In genomic region chr12:4106617-4107016, GRCh38 we compare ENCODE assay signal across 17 cellular contexts.
DNase-seq lines count a peak whose midpoint lies in the region; ATAC-seq, FAIRE-seq and TF ChIP-seq lines count a peak whose summit lies in the region.
"Had no signal": no experiment of that assay in that cellular context is flagged by ENCODE, and none has a peak within 500 bp of the region (broad histone marks: within the 10 kb centered on the region; RNA-seq: fewer than 3 reads in every experiment).

No MANE protein-coding gene starts in this region.

- H3K27me3 Mint-ChIP-seq in CD4-positive, alpha-beta memory T cell = peaks cover 0 to 2% of the 10 kb centered on the region in 2 donors
- peaks cover 4% of the 10 kb centered on the region for H3K27me3 Mint-ChIP-seq in activated T-helper 1 cell treated with anti-CD3 and anti-CD28 coated beads, Interleukin-12 subunit alpha, Interleukin-12 subunit beta, Interleukin-2, Interleukin-4 antibody, amounts not matched to agents 30 ng/mL and 10 ng/mL and 1 ng/mL, durations not matched to agents 14 hours and 24 hours and 36 hours (ENCODE audit: insufficient read depth)
- peaks cover 2% of the 10 kb centered on the region for H3K27me3 Mint-ChIP-seq in memory B cell

- no peaks in the 10 kb centered on the region for H3K27me3 ChIP-seq in CD4-positive, alpha-beta memory T cell (ENCODE audit: insufficient read depth, low read length)
- H3K27me3 ChIP-seq in SK-N-SH (ENCODE audit: insufficient read depth) = peaks cover 53% of the 10 kb centered on the region; the same call in 1 of the 2 replicates
- H3K27me3 ChIP-seq: tibial nerve had no signal

- no peak for ATAC-seq in memory B cell (ENCODE audit: low read depth)
- no peak for ATAC-seq in omental fat pad (ENCODE audit: low FRiP score)

- no peaks in the 10 kb centered on the region for H3K36me3 ChIP-seq in CD4-positive, alpha-beta memory T cell (ENCODE audit: insufficient read depth, low read length)
- H3K36me3 ChIP-seq in SK-N-SH (replicated peaks in 1 of 2; ENCODE audit: control insufficient read depth in 1 of 2, insufficient read depth in 2 of 2, low read length in 1 of 2) = no peaks in the 10 kb centered on the region
- H3K36me3 ChIP-seq: SJSA1, tibial nerve had no signal

- TF ChIP-seq CTCF in omental fat pad (IDR thresholded peaks at IDR 0.05) (no peak), SK-N-SH (IDR thresholded peaks at IDR 0.05) (no peak)

- no peaks in the 10 kb centered on the region for H3K9me3 ChIP-seq in CD4-positive, alpha-beta memory T cell (ENCODE audit: control insufficient read depth in 1 of 2, low read length in 2 of 2)
- no peaks in the 10 kb centered on the region for H3K9me3 ChIP-seq in SK-N-SH
- H3K9me3 ChIP-seq: tibial nerve had no signal

- WGBS in SK-N-SH (ENCODE audit: low lambda C conversion rate) = 8% methylated on average over 8 of the region's 8 CpGs

- TF ChIP-seq RAD21 in SK-N-SH (IDR thresholded peaks at IDR 0.05; ENCODE audit: low read length) = no peak

- H3K4me2 ChIP-seq in SK-N-SH = no peak overlapping the region

- H3K9me3 Mint-ChIP-seq in CD4-positive, alpha-beta memory T cell = no peaks in the 10 kb centered on the region
- no peaks in the 10 kb centered on the region for H3K9me3 Mint-ChIP-seq in activated T-helper 1 cell treated with anti-CD3 and anti-CD28 coated beads, Interleukin-12 subunit alpha, Interleukin-12 subunit beta, Interleukin-2, Interleukin-4 antibody, amounts not matched to agents 30 ng/mL and 10 ng/mL and 1 ng/mL, durations not matched to agents 14 hours and 24 hours and 36 hours
- no peaks in the 10 kb centered on the region for H3K9me3 Mint-ChIP-seq in memory B cell
- H3K9me3 Mint-ChIP-seq: HFFc6 had no signal

- no peak for DNase-seq in CD4-positive, alpha-beta memory T cell
- DNase-seq in GM12891 (ENCODE audit: insufficient read length, low spot score) (no peak), memory B cell (ENCODE audit: low spot score in 2 of 2) (no peak), omental fat pad (ENCODE audit: low spot score) (no peak), OCI-M1 (lab: John Stamatoyannopoulos, UW) (no peak), GM03348 (ENCODE audit: low spot score) (no peak), SK-N-SH (no peak)
- peak; percentile 19 for DNase-seq in activated T-helper 1 cell treated with anti-CD3 and anti-CD28 coated beads, Interleukin-12 subunit alpha, Interleukin-12 subunit beta, Interleukin-2, Interleukin-4 antibody, amounts not matched to agents 30 ng/mL and 10 ng/mL and 1 ng/mL, durations not matched to agents 14 hours and 24 hours and 36 hours (ENCODE audit: low spot score)
- DNase-seq: activated gamma-delta T cell, cortex of kidney, hippocampal formation, NCI-H1105, NCI-H2107 had no signal

- no peak overlapping the region for H3K9ac ChIP-seq in SK-N-SH

- FAIRE-seq in GM12891 (lab: Jason Lieb, UNC) = peak; percentile 64

- no peak overlapping the region for H2AFZ ChIP-seq in SK-N-SH (ENCODE audit: low read depth)

- POLR2A ChIA-PET in CD4-positive, alpha-beta memory T cell (lab: Charles Lee; ENCODE audit: partially characterized antibody) = interaction anchor here (1.8 to 3.6 kb wide), 5 partner anchors 11 to 170 kb away, joined by 6 to 51 read pairs (median 11); no protein-coding TSS in a partner anchor
- POLR2A ChIA-PET in SK-N-SH (lab: Yijun Ruan, JAX) = no interaction called here

- H3K4me1 Mint-ChIP-seq in CD4-positive, alpha-beta memory T cell = peaks cover 8 to 15% (median 11%) of the 10 kb centered on the region in 4 donors
- peaks cover 49% of the 10 kb centered on the region for H3K4me1 Mint-ChIP-seq in activated T-helper 1 cell treated with anti-CD3 and anti-CD28 coated beads, Interleukin-12 subunit alpha, Interleukin-12 subunit beta, Interleukin-2, Interleukin-4 antibody, amounts not matched to agents 30 ng/mL and 10 ng/mL and 1 ng/mL, durations not matched to agents 14 hours and 24 hours and 36 hours (ENCODE audit: low read depth)
- H3K4me1 Mint-ChIP-seq in memory B cell = peaks cover 6% of the 10 kb centered on the region

- no peaks in the 10 kb centered on the region for H4K20me1 ChIP-seq in SK-N-SH (ENCODE audit: insufficient read depth)

- no peaks in the 10 kb centered on the region for H3K79me2 ChIP-seq in SK-N-SH (ENCODE audit: insufficient read depth)

- intact Hi-C loops in CD4-positive, alpha-beta memory T cell (cut with micrococcal nuclease) = loop anchor here (1.0 to 5.0 kb wide), 5 partner anchors 37 to 420 kb away; no protein-coding TSS in a partner anchor
- intact Hi-C loops in activated T-helper 1 cell treated with anti-CD3 and anti-CD28 coated beads, Interleukin-12 subunit alpha, Interleukin-12 subunit beta, Interleukin-2, Interleukin-4 antibody, amounts not matched to agents 30 ng/mL and 10 ng/mL and 1 ng/mL, durations not matched to agents 14 hours and 24 hours and 36 hours (cut with micrococcal nuclease) = loop anchor here (1.0 to 5.0 kb wide), 11 partner anchors 36 to 221 kb away; no protein-coding TSS in a partner anchor

- peaks cover 10% of the 10 kb centered on the region for H3K4me1 ChIP-seq in CD4-positive, alpha-beta memory T cell (ENCODE audit: insufficient read depth, low read length)
- no peaks in the 10 kb centered on the region for H3K4me1 ChIP-seq in SK-N-SH (ENCODE audit: control insufficient read depth in 1 of 2, insufficient read depth in 2 of 2, low read depth in 1 of 2, low read length in 1 of 2)
- H3K4me1 ChIP-seq: SJSA1, tibial nerve had no signal

- no peak for TF ChIP-seq POLR2A in GM12891 (IDR thresholded peaks at IDR 0.05; ENCODE audit: low read depth, low read length)

- no peak overlapping the region for H3K4me3 ChIP-seq in CD4-positive, alpha-beta memory T cell (ENCODE audit: low read length in 2 of 2)
- no peak overlapping the region for H3K4me3 ChIP-seq in SK-N-SH (ENCODE audit: low read depth in 2 of 2, low read length in 1 of 2)
- H3K4me3 ChIP-seq: SJSA1, tibial nerve had no signal

- no peak overlapping the region for H3K27ac ChIP-seq in CD4-positive, alpha-beta memory T cell (ENCODE audit: low read depth, low read length)
- H3K27ac ChIP-seq in SK-N-SH (ENCODE audit: low read depth in 2 of 2, low read length in 1 of 2) = no peak overlapping the region
- H3K27ac ChIP-seq: SJSA1, tibial nerve had no signal

- no peaks in the 10 kb centered on the region for H3K9me2 ChIP-seq in SK-N-SH

- H3K4me3 Mint-ChIP-seq in CD4-positive, alpha-beta memory T cell = peak overlapping the region in 5 of 8 donors; percentile 17 to 73 (median 49)
- H3K4me3 Mint-ChIP-seq in activated T-helper 1 cell treated with anti-CD3 and anti-CD28 coated beads, Interleukin-12 subunit alpha, Interleukin-12 subunit beta, Interleukin-2, Interleukin-4 antibody, amounts not matched to agents 30 ng/mL and 10 ng/mL and 1 ng/mL, durations not matched to agents 14 hours and 24 hours and 36 hours = peak overlapping the region; percentile 47
- no peak overlapping the region for H3K4me3 Mint-ChIP-seq in memory B cell
- H3K4me3 Mint-ChIP-seq: brain, HFFc6 had no signal

- CTCF ChIA-PET in CD4-positive, alpha-beta memory T cell (lab: Charles Lee; ENCODE audit: partially characterized antibody) = interaction anchor here (1.1 to 4.5 kb wide), 17 partner anchors 9 to 241 kb away, joined by 3 to 128 read pairs (median 8); no protein-coding TSS in a partner anchor
- CTCF ChIA-PET in SK-N-SH (lab: Yijun Ruan, JAX) = interaction anchor here (1.0 to 1.1 kb wide), 2 partner anchors 9 to 33 kb away, joined by 3 read pairs; no protein-coding TSS in a partner anchor

- H3K27ac Mint-ChIP-seq in CD4-positive, alpha-beta memory T cell = peak overlapping the region; percentile 60 to 94 (median 90)
- peak overlapping the region; percentile 94 for H3K27ac Mint-ChIP-seq in activated T-helper 1 cell treated with anti-CD3 and anti-CD28 coated beads, Interleukin-12 subunit alpha, Interleukin-12 subunit beta, Interleukin-2, Interleukin-4 antibody, amounts not matched to agents 30 ng/mL and 10 ng/mL and 1 ng/mL, durations not matched to agents 14 hours and 24 hours and 36 hours
- peak overlapping the region; percentile 24 for H3K27ac Mint-ChIP-seq in memory B cell
- H3K27ac Mint-ChIP-seq: HFFc6 had no signal

- TF ChIP-seq EP300 in SK-N-SH (IDR thresholded peaks at IDR 0.05; ENCODE audit: borderline replicate concordance in 1 of 2, low read depth in 1 of 2, low read length in 1 of 2) = no peak

- no peaks in the 10 kb centered on the region for H3F3A ChIP-seq in SK-N-SH (replicated peaks; ENCODE audit: insufficient read depth)

- no peaks in the 10 kb centered on the region for H3K36me3 Mint-ChIP-seq in CD4-positive, alpha-beta memory T cell
- peaks cover 1% of the 10 kb centered on the region for H3K36me3 Mint-ChIP-seq in activated T-helper 1 cell treated with anti-CD3 and anti-CD28 coated beads, Interleukin-12 subunit alpha, Interleukin-12 subunit beta, Interleukin-2, Interleukin-4 antibody, amounts not matched to agents 30 ng/mL and 10 ng/mL and 1 ng/mL, durations not matched to agents 14 hours and 24 hours and 36 hours (ENCODE audit: low read depth)
- H3K36me3 Mint-ChIP-seq in memory B cell = no peaks in the 10 kb centered on the region
- H3K36me3 Mint-ChIP-seq: brain had no signal

TF ChIP-seq in GM12891, 5 proteins besides CTCF, POLR2A, EP300 and RAD21:
- TF ChIP-seq SPI1 (IDR thresholded peaks at IDR 0.05; ENCODE audit: low read depth, low read length) (no peak), TAF1 (IDR thresholded peaks at IDR 0.05; ENCODE audit: low read depth, low read length) (no peak), POU2F2 (IDR thresholded peaks at IDR 0.05; ENCODE audit: low read depth, low read length) (no peak), PAX5 (IDR thresholded peaks at IDR 0.05; ENCODE audit: insufficient read depth, low read length, severe bottlenecking) (no peak), POLR2AphosphoS5 (IDR thresholded peaks at IDR 0.05; ENCODE audit: low read depth, low read length) (no peak)

TF ChIP-seq in SK-N-SH, 30 proteins besides CTCF, POLR2A, EP300 and RAD21:
- TF ChIP-seq POLR2AphosphoS5 (IDR thresholded peaks at IDR 0.05; ENCODE audit: low read depth, low read length) (no peak), GABPA (IDR thresholded peaks at IDR 0.05; ENCODE audit: low read depth) (no peak), FOSL2 (IDR thresholded peaks at IDR 0.05; ENCODE audit: borderline replicate concordance, low read depth) (no peak), MXI1 (IDR thresholded peaks at IDR 0.05; ENCODE audit: low read depth, low read length) (no peak), PBX3 (IDR thresholded peaks at IDR 0.05) (no peak), YY1 (IDR thresholded peaks at IDR 0.05; ENCODE audit: low read depth) (no peak), RXRA (IDR thresholded peaks at IDR 0.05; ENCODE audit: borderline replicate concordance, low read depth) (no peak), JUND (IDR thresholded peaks at IDR 0.05) (no peak)
TF ChIP-seq in SK-N-SH: peak in this region for 0.

Comparison
In these comparisons a context has a peak if more than half of its experiments do, and no peak if none do; other contexts are left out.
1. H3K27ac Mint-ChIP-seq: peak in every context shown above with its lines; median percentile 94 in activated T-helper 1 cell treated with anti-CD3 and anti-CD28 coated beads, Interleukin-12 subunit alpha, Interleukin-12 subunit beta, Interleukin-2, Interleukin-4 antibody, amounts not matched to agents 30 ng/mL and 10 ng/mL and 1 ng/mL, durations not matched to agents 14 hours and 24 hours and 36 hours; 90 in CD4-positive, alpha-beta memory T cell; 24 in memory B cell.